ENCODE assay signal across 8 cellular contexts in the genomic region with DNA sequence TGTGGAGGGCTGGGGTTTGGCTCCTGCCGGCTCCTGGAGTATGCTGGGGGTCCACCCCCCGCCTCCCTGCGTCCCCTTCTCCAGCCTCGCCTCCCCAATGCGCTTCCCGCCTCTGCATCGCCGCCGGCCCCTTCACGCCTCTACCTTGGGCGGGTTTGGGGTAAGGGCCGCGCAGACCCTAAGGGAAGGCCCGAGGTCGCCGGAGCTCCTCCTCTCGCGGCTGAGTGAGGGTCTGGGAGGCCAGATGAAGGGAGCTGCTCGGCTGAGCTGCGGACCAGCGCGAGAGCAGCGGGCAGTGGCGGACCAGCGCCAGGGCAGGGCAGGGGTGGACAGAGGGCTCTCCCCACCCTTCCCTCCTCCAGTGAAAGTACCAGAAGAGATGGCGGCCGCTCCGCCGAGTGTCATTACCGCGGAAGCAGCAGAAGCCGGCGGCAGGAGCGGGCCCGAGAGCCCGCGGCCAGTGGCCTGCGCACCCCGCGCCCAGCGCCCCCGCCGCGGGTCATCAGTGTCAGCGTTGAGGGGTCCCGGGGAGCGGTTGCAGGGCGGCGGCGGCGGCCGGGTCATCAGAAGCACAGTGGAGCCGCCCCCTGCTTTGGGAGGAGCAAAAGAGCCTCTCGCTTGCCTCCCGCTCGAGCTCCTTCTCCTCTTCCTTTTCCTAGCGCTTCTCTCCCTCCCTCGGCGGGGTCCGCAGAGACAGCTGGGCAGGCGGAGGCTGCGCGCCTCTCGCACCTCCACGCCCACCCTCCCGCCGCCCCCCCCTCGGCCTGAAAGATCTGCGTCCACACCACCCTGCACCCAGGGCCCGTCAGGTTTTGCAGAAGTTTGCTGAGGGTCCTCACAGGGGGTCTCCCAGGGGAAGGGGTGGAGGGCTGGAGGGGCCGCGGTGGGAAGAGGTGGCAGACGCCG.
DNase-seq lines count a peak whose midpoint lies in the region; ATAC-seq and TF ChIP-seq lines count a peak whose summit lies in the region.

No MANE protein-coding gene starts in this region.

- H3K27ac Mint-ChIP-seq in mesothelial cell of epicardium, result no peak overlapping the region

- H3K4me1 Mint-ChIP-seq in mesothelial cell of epicardium, result peaks cover 10% of the 10 kb centered on the region

- no peaks in the 10 kb centered on the region for H3K9me3 ChIP-seq in tibial nerve

- H3K36me3 Mint-ChIP-seq in mesothelial cell of epicardium, result no peaks in the 10 kb centered on the region

- TF ChIP-seq CTCF in mesothelial cell of epicardium (IDR thresholded peaks at IDR 0.05; ENCODE audit: unreplicated experiment) (no peak), tibial nerve (IDR thresholded peaks at IDR 0.05) (no peak)

- peaks cover 0 to 26% (median 3%) of the 10 kb centered on the region in 4 donors for H3K4me1 ChIP-seq in tibial nerve

- 4 to 5% methylated on average over 44 to 69 of the region's 74 CpGs for WGBS in tibial nerve, 2 donors

- no peaks in the 10 kb centered on the region for H3K36me3 ChIP-seq in tibial nerve

- peak overlapping the region; percentile 72 for H3K4me3 Mint-ChIP-seq in mesothelial cell of epicardium

- TF ChIP-seq POLR2A in tibial nerve (IDR thresholded peaks at IDR 0.05), result no peak

- no peaks in the 10 kb centered on the region for H3K27me3 ChIP-seq in tibial nerve

- peak overlapping the region; percentile 49 to 78 (median 63) for H3K4me3 ChIP-seq in tibial nerve

- H3K27ac ChIP-seq in tibial nerve, result peak overlapping the region; percentile 57 to 86 (median 80)

- no peak for ATAC-seq in HG02610 (IDR thresholded peaks at IDR 0.05; ENCODE audit: unreplicated experiment)
- no peak for ATAC-seq in GM21737 (IDR thresholded peaks at IDR 0.05; ENCODE audit: unreplicated experiment)

- no peaks in the 10 kb centered on the region for H3K9me3 Mint-ChIP-seq in mesothelial cell of epicardium

- DNase-seq in DMS79 treated with DMSO at 0.1 percent for 48 hours (lab: John Stamatoyannopoulos, UW) (peak; percentile 24), DMS79 (lab: John Stamatoyannopoulos, UW) (no peak), ecto neural progenitor cell (ENCODE audit: low spot score) (peak; percentile 69), mesothelial cell of epicardium (ENCODE audit: low spot score in 2 of 2, unreplicated experiment in 2 of 2) (peak in 1 of 2 experiments; percentile 50), tibial nerve (ENCODE audit: low spot score in 2 of 2) (no peak), NCI-H1048 (lab: John Stamatoyannopoulos, UW) (no peak)

- peaks cover 50% of the 10 kb centered on the region for H3K27me3 Mint-ChIP-seq in mesothelial cell of epicardium (ENCODE audit: low read depth)

- TF ChIP-seq EP300 in tibial nerve (IDR thresholded peaks at IDR 0.05), result no peak

Comparison
In these comparisons a context has a peak if more than half of its experiments do, and no peak if none do; other contexts are left out.
1. DNase-seq: peak in DMS79 treated with DMSO at 0.1 percent for 48 hours (single experiment) and ecto neural progenitor cell (single experiment); none in DMS79 (single experiment), tibial nerve (0 of 2) and NCI-H1048 (single experiment).